In genomic region chr1:27400963-27401341, GRCh38 we compare ENCODE assay signal across 15 cellular contexts. TPM values are rescaled to one million over a fixed set of nuclear protein-coding genes. Genes with fewer than 3 reads are reported as not detected.
A peak's percentile ranks its signal among the peaks of the same experiment; 100 is the strongest.
DNase-seq lines count a peak whose midpoint lies in the region; ATAC-seq and TF ChIP-seq lines count a peak whose summit lies in the region.
"Had no signal": no experiment of that assay in that cellular context is flagged by ENCODE, and none has a peak within 500 bp of the region (broad histone marks: within the 10 kb centered on the region; RNA-seq: fewer than 3 reads in every experiment).

No MANE protein-coding gene starts in this region.

- POLR2A ChIA-PET in CD8-positive, alpha-beta memory T cell (lab: Charles Lee): interaction anchor here (0.6 kb wide), 1 partner anchor 204 kb away, joined by 3 read pairs; no protein-coding TSS in a partner anchor

- WGBS in stomach, 5 donors: 80 to 89% (median 86%) methylated on average over 5 of the region's 5 CpGs

- no peak for TF ChIP-seq CTCF in RWPE2 (IDR thresholded peaks at IDR 0.05; ENCODE audit: poor library complexity, severe bottlenecking)
- TF ChIP-seq CTCF in nephron (IDR thresholded peaks at IDR 0.05; ENCODE audit: unreplicated experiment in 3 of 3): no peak
- no peak for TF ChIP-seq CTCF in stomach (IDR thresholded peaks at IDR 0.05)

- H3K4me1 ChIP-seq in CD8-positive, alpha-beta memory T cell (ENCODE audit: insufficient read depth, low read length): peaks cover 17% of the 10 kb centered on the region
- H3K4me1 ChIP-seq in RWPE2 (ENCODE audit: insufficient read depth, poor library complexity, severe bottlenecking) (no peaks in the 10 kb centered on the region), stomach (peaks cover 33 to 73% (median 56%) of the 10 kb centered on the region in 4 donors)

- H3K9me3 Mint-ChIP-seq in CD8-positive, alpha-beta memory T cell: no peaks in the 10 kb centered on the region
- H3K9me3 Mint-ChIP-seq in nephron: no peaks in the 10 kb centered on the region
- H3K9me3 Mint-ChIP-seq: H9 had no signal

- H3K27me3 ChIP-seq in CD8-positive, alpha-beta memory T cell (ENCODE audit: insufficient read depth, low read length, poor library complexity, severe bottlenecking): no peaks in the 10 kb centered on the region
- no peaks in the 10 kb centered on the region for H3K27me3 ChIP-seq in RWPE2 (ENCODE audit: insufficient read depth, poor library complexity, severe bottlenecking)
- no peaks in the 10 kb centered on the region for H3K27me3 ChIP-seq in stomach
- H3K27me3 ChIP-seq: SJSA1 had no signal

- no peak for DNase-seq in CD8-positive, alpha-beta memory T cell
- DNase-seq in RWPE2 (ENCODE audit: low spot score) (no peak), NCI-H1092 (lab: John Stamatoyannopoulos, UW) (no peak), stomach (no peak), NCI-H2227 treated with DMSO at 0.1 percent for 48 hours (lab: John Stamatoyannopoulos, UW) (no peak)
- DNase-seq: ACHN, GF-D8, H9, NCI-H1417 treated with DMSO at 0.1 percent for 48 hours, NCI-H2029, NCI-H510A had no signal

- H3K27ac ChIP-seq in CD8-positive, alpha-beta memory T cell (ENCODE audit: low read depth, low read length): no peak overlapping the region
- H3K27ac ChIP-seq in RWPE2 (ENCODE audit: poor library complexity, severe bottlenecking): no peak overlapping the region
- peak overlapping the region in 1 of 5 donors; percentile 80 for H3K27ac ChIP-seq in stomach
- H3K27ac ChIP-seq: SJSA1 had no signal

- 0 out of 3 replicates have a peak, but pooled peaks have one; percentile 5 for ATAC-seq in RWPE2 (ENCODE audit: low read depth)

- H3K36me3 Mint-ChIP-seq in CD8-positive, alpha-beta memory T cell: peaks cover 0 to 8% (median 0%) of the 10 kb centered on the region in 3 donors
- H3K36me3 Mint-ChIP-seq in nephron (ENCODE audit: low read depth): no peaks in the 10 kb centered on the region

- CTCF ChIA-PET in CD8-positive, alpha-beta memory T cell (lab: Charles Lee): interaction anchor here (2.1 to 13.6 kb wide), 2 partner anchors 101 to 206 kb away, joined by 5 to 283 read pairs; no protein-coding TSS in a partner anchor

- H3K4me3 ChIP-seq in CD8-positive, alpha-beta memory T cell (ENCODE audit: low read length): no peak overlapping the region
- no peak overlapping the region for H3K4me3 ChIP-seq in RWPE2 (ENCODE audit: severe bottlenecking)
- H3K4me3 ChIP-seq in stomach: no peak overlapping the region
- H3K4me3 ChIP-seq: SJSA1 had no signal

- H3K27me3 Mint-ChIP-seq in CD8-positive, alpha-beta memory T cell: peaks cover 0 to 1% of the 10 kb centered on the region in 2 donors
- H3K27me3 Mint-ChIP-seq in nephron (ENCODE audit: low read depth): peaks cover 4% of the 10 kb centered on the region

- TF ChIP-seq EP300 in stomach (IDR thresholded peaks at IDR 0.05): no peak

- intact Hi-C loops in stomach (cut with DNase I; ENCODE audit: low total_unique reads): no loop called here

- no peak for TF ChIP-seq POLR2A in stomach (IDR thresholded peaks at IDR 0.05)

- H3K4me3 Mint-ChIP-seq in CD8-positive, alpha-beta memory T cell: no peak overlapping the region
- H3K4me3 Mint-ChIP-seq in nephron: no peak overlapping the region

- H3K27ac Mint-ChIP-seq in CD8-positive, alpha-beta memory T cell: peak overlapping the region in 6 of 8 donors; percentile 6 to 84 (median 14)
- H3K27ac Mint-ChIP-seq in nephron: peak overlapping the region; percentile 16 to 18 (median 17)

- no peaks in the 10 kb centered on the region for H3K9me3 ChIP-seq in CD8-positive, alpha-beta memory T cell (ENCODE audit: low read length)
- H3K9me3 ChIP-seq in RWPE2 (ENCODE audit: severe bottlenecking): no peaks in the 10 kb centered on the region
- H3K9me3 ChIP-seq in stomach: no peaks in the 10 kb centered on the region
- H3K9me3 ChIP-seq: SJSA1 had no signal

- H3K36me3 ChIP-seq in CD8-positive, alpha-beta memory T cell (ENCODE audit: insufficient read depth, low read length): no peaks in the 10 kb centered on the region
- H3K36me3 ChIP-seq in RWPE2 (ENCODE audit: low read depth) (no peaks in the 10 kb centered on the region), stomach (peaks cover under 1 to 16% (median 11%) of the 10 kb centered on the region in 4 donors)

- H3K4me1 Mint-ChIP-seq in CD8-positive, alpha-beta memory T cell: peaks cover 14 to 19% (median 15%) of the 10 kb centered on the region in 3 donors
- H3K4me1 Mint-ChIP-seq in nephron: peaks cover 74% of the 10 kb centered on the region

RNA-seq across cellular contexts. Expression of gene GPR3, which starts 8.5 kb away (rescaled TPM):
- 1 to 10 TPM; 3.3 to 3.9 TPM for total RNA-seq in CD8-positive, alpha-beta memory T cell
- polyA plus RNA-seq in CD8-positive, alpha-beta memory T cell: not detected
- total RNA-seq in stomach: under 1 TPM in 2 of 5 donors, not detected in 3; 0.18 to 0.43 TPM
- polyA plus RNA-seq in stomach: under 1 TPM in 2 of 3 donors, not detected in 1; 0.25 to 0.30 TPM

RNA-seq across cellular contexts. Expression of gene CD164L2, which starts 17.8 kb away (rescaled TPM):
- total RNA-seq in CD8-positive, alpha-beta memory T cell: not detected
- not detected for polyA plus RNA-seq in CD8-positive, alpha-beta memory T cell
- total RNA-seq in stomach: not detected
- polyA plus RNA-seq in stomach: 1 to 10 TPM in 2 of 3 donors, not detected in 1; 1.5 to 8.7 TPM
- total RNA-seq: LHCN-M2, OCI-LY7, SJSA1 had no signal

RNA-seq across cellular contexts. Expression of gene FCN3, which starts 26.3 kb away (rescaled TPM):
- total RNA-seq in CD8-positive, alpha-beta memory T cell: not detected
- not detected for polyA plus RNA-seq in CD8-positive, alpha-beta memory T cell
- total RNA-seq in stomach: 10 to 100 TPM in 1 of 5 donors, 1 to 10 TPM in 1, under 1 TPM in 1, not detected in 2; 0.55 to 15.2 (median 2.8) TPM
- 10 to 100 TPM in 1 of 3 donors, 1 to 10 TPM in 2; 4.1 to 10.8 (median 5.0) TPM for polyA plus RNA-seq in stomach
- total RNA-seq: LHCN-M2, OCI-LY7, SJSA1 had no signal

RNA-seq across cellular contexts. Expression of gene MAP3K6, which starts 34.2 kb away (rescaled TPM):
- total RNA-seq in CD8-positive, alpha-beta memory T cell: 1 to 10 TPM; 6.9 to 7.1 TPM
- 6.0 TPM for polyA plus RNA-seq in CD8-positive, alpha-beta memory T cell
- total RNA-seq in stomach: 10 to 100 TPM; 11.6 to 38.5 (median 25.8) TPM
- polyA plus RNA-seq in stomach: 100 to 1,000 TPM in 1 of 3 donors, 10 to 100 TPM in 2; 43.4 to 110 (median 48.0) TPM

RNA-seq across cellular contexts. Expression of gene SYTL1, which starts 59.1 kb away (rescaled TPM):
- 10 to 100 TPM; 21.9 to 24.2 TPM for total RNA-seq in CD8-positive, alpha-beta memory T cell
- polyA plus RNA-seq in CD8-positive, alpha-beta memory T cell: 124 TPM
- total RNA-seq in stomach: 10 to 100 TPM; 15.6 to 65.1 (median 23.2) TPM
- 100 to 1,000 TPM in 2 of 3 donors, 10 to 100 TPM in 1; 78.5 to 222 (median 137) TPM for polyA plus RNA-seq in stomach
